In genomic region chr1:230832466-230832865, GRCh38 we compare ENCODE assay signal across 1 cellular context.
TF ChIP-seq lines count a peak whose summit lies in the region.

No MANE protein-coding gene starts in this region.

TF ChIP-seq in SK-N-SH treated with all-trans-retinoic acid at 6 μM for 48 hours, 23 proteins besides CTCF, POLR2A, EP300 and RAD21 (continued from another document):
- TF ChIP-seq POU6F1 (CRISPR knock-in tag; IDR thresholded peaks at IDR 0.05; ENCODE audit: borderline replicate concordance, low read depth) = no peak
- TF ChIP-seq SNAI2 (CRISPR knock-in tag; IDR thresholded peaks at IDR 0.05) = no peak
- no peak for TF ChIP-seq TCF4 (CRISPR knock-in tag; IDR thresholded peaks at IDR 0.05; ENCODE audit: borderline replicate concordance)
- TF ChIP-seq RARB (CRISPR knock-in tag; IDR thresholded peaks at IDR 0.05) = no peak
- TF ChIP-seq CSRNP3 (CRISPR knock-in tag; IDR thresholded peaks at IDR 0.05) = no peak
- no peak for TF ChIP-seq ZNF8 (CRISPR knock-in tag; IDR thresholded peaks at IDR 0.05)
- TF ChIP-seq PPARA (CRISPR knock-in tag; IDR thresholded peaks at IDR 0.05; ENCODE audit: borderline replicate concordance) = no peak
- TF ChIP-seq BACH2 (CRISPR knock-in tag; IDR thresholded peaks at IDR 0.05; ENCODE audit: borderline replicate concordance) = no peak
- no peak for TF ChIP-seq CREB5 (CRISPR knock-in tag; IDR thresholded peaks at IDR 0.05; ENCODE audit: low read depth)
